ENCODE assay signal across 11 cellular contexts in the genomic region with DNA sequence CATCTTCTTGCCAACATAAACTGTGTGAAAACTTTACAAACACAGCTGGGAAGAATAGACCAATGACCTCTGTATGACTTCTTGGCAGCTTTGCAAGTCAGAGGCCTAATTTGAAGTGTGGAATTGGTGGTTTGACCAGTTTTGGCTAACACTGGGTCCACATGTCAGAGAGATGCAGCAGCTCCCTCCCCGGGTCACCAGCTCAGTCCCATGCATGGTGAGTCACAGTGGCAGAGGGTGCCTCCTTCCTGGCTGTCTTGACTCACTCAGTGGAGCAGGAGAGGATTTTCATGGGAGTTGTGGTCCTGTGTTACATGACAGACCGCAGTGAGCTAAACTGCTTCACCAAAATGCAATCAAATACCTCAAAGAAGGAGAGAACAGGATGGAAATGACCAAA. TPM values are rescaled to one million over a fixed set of nuclear protein-coding genes. Genes with fewer than 3 reads are reported as not detected.
DNase-seq lines count a peak whose midpoint lies in the region; ATAC-seq, FAIRE-seq and TF ChIP-seq lines count a peak whose summit lies in the region.
"Had no signal": no experiment of that assay in that cellular context is flagged by ENCODE, and none has a peak within 500 bp of the region (broad histone marks: within the 10 kb centered on the region; RNA-seq: fewer than 3 reads in every experiment).

No MANE protein-coding gene starts in this region.

- no peaks in the 10 kb centered on the region for H3K9me3 ChIP-seq in endothelial cell of umbilical vein (replicated peaks; ENCODE audit: control insufficient read depth, insufficient read depth, low read length)
- H3K9me3 ChIP-seq: tibial nerve had no signal

- no peak for DNase-seq in activated CD8-positive, alpha-beta T cell treated with anti-CD3 and anti-CD28 coated beads, Interleukin-2, amount 10 ng/mL, durations not matched to agents 7 days and 5 days
- DNase-seq in activated CD8-positive, alpha-beta T cell treated with anti-CD3 and anti-CD28 coated beads for 36 hours: no peak
- DNase-seq in endothelial cell of umbilical vein (ENCODE audit: low read depth, low spot score): peak; percentile 44
- DNase-seq in ureter (ENCODE audit: low spot score): peak; percentile 65
- no peak for DNase-seq in NCI-H2227 (lab: John Stamatoyannopoulos, UW; ENCODE audit: unreplicated experiment)
- no peak for DNase-seq in NCI-H2196 treated with DMSO at 0.1 percent for 48 hours (lab: John Stamatoyannopoulos, UW; ENCODE audit: unreplicated experiment)
- DNase-seq in DMS114 treated with DMSO at 0.1 percent for 48 hours (lab: John Stamatoyannopoulos, UW; ENCODE audit: unreplicated experiment): no peak

- CTCF ChIA-PET in activated CD8-positive, alpha-beta T cell treated with anti-CD3 and anti-CD28 coated beads, Interleukin-2, amount 10 ng/mL, durations not matched to agents 7 days and 5 days (lab: Charles Lee): interaction anchor here (0.9 to 1.3 kb wide), 4 partner anchors 46 to 250 kb away, joined by 3 to 8 read pairs (median 4); a partner anchor contains a TSS
- CTCF ChIA-PET in activated CD8-positive, alpha-beta T cell treated with anti-CD3 and anti-CD28 coated beads for 36 hours (lab: Charles Lee): interaction anchor here (1.0 to 1.2 kb wide), 5 partner anchors 46 to 189 kb away, joined by 3 to 4 read pairs (median 3); no protein-coding TSS in a partner anchor
- CTCF ChIA-PET in endothelial cell of umbilical vein (lab: Charles Lee): interaction anchor here (2.0 to 2.2 kb wide), 2 partner anchors 46 to 62 kb away, joined by 4 to 9 read pairs; no protein-coding TSS in a partner anchor

- H3K27me3 ChIP-seq in endothelial cell of umbilical vein (ENCODE audit: control insufficient read depth in 2 of 2, insufficient read depth in 2 of 2, low read length in 2 of 2): peaks cover 6 to 33% of the 10 kb centered on the region in 2 experiments
- H3K27me3 ChIP-seq: tibial nerve had no signal

- H3K4me3 ChIP-seq in endothelial cell of umbilical vein (replicated peaks in 1 of 3; ENCODE audit: insufficient read depth in 1 of 3, low read depth in 1 of 3, low read length in 3 of 3): no peak overlapping the region
- H3K4me3 ChIP-seq: tibial nerve had no signal

- H3K27ac ChIP-seq in endothelial cell of umbilical vein (ENCODE audit: insufficient read depth, low read depth, low read length): no peak overlapping the region

- H3K36me3 ChIP-seq in endothelial cell of umbilical vein (ENCODE audit: control insufficient read depth in 2 of 2, extremely low read depth in 1 of 2, insufficient read depth in 2 of 2, low read length in 2 of 2): no peaks in the 10 kb centered on the region
- H3K36me3 ChIP-seq: tibial nerve had no signal

- no peak for TF ChIP-seq RAD21 in Ishikawa (IDR thresholded peaks at IDR 0.05; ENCODE audit: low read depth)

- no peak overlapping the region for H3K4me3 Mint-ChIP-seq in activated CD8-positive, alpha-beta T cell treated with anti-CD3 and anti-CD28 coated beads, Interleukin-2, amount 10 ng/mL, durations not matched to agents 7 days and 5 days
- H3K4me3 Mint-ChIP-seq in activated CD8-positive, alpha-beta T cell treated with anti-CD3 and anti-CD28 coated beads for 36 hours: no peak overlapping the region

- dilution Hi-C loops in endothelial cell of umbilical vein (cut with MboI; ENCODE audit: extremely low pct_ligation_motif_present, low sequenced_read_pairs): no loop called here

- H3K4me2 ChIP-seq in endothelial cell of umbilical vein (ENCODE audit: insufficient read depth, low read length): no peak overlapping the region

- peaks cover 12% of the 10 kb centered on the region for H3K27me3 Mint-ChIP-seq in activated CD8-positive, alpha-beta T cell treated with anti-CD3 and anti-CD28 coated beads, Interleukin-2, amount 10 ng/mL, durations not matched to agents 7 days and 5 days (ENCODE audit: low read depth)
- peaks cover 1% of the 10 kb centered on the region for H3K27me3 Mint-ChIP-seq in activated CD8-positive, alpha-beta T cell treated with anti-CD3 and anti-CD28 coated beads for 36 hours

- H3K36me3 Mint-ChIP-seq in activated CD8-positive, alpha-beta T cell treated with anti-CD3 and anti-CD28 coated beads, Interleukin-2, amount 10 ng/mL, durations not matched to agents 7 days and 5 days (ENCODE audit: low read depth): no peaks in the 10 kb centered on the region
- no peaks in the 10 kb centered on the region for H3K36me3 Mint-ChIP-seq in activated CD8-positive, alpha-beta T cell treated with anti-CD3 and anti-CD28 coated beads for 36 hours (ENCODE audit: low read depth)

- no peak overlapping the region for H2AFZ ChIP-seq in endothelial cell of umbilical vein (ENCODE audit: low read depth, low read length)

- no TSS peak for BruUV-seq in endothelial cell of umbilical vein (replicated peaks; lab: Mats Ljungman, UMichigan)

- no peak for FAIRE-seq in endothelial cell of umbilical vein (lab: Jason Lieb, UNC)
- FAIRE-seq: TTC549 had no signal

- no peak for TF ChIP-seq EP300 in Ishikawa (IDR thresholded peaks at IDR 0.05; ENCODE audit: borderline replicate concordance)

- POLR2A ChIA-PET in activated CD8-positive, alpha-beta T cell treated with anti-CD3 and anti-CD28 coated beads, Interleukin-2, amount 10 ng/mL, durations not matched to agents 7 days and 5 days (lab: Charles Lee): no interaction called here
- POLR2A ChIA-PET in activated CD8-positive, alpha-beta T cell treated with anti-CD3 and anti-CD28 coated beads for 36 hours (lab: Charles Lee): no interaction called here
- POLR2A ChIA-PET in endothelial cell of umbilical vein (lab: Charles Lee): interaction anchor here (0.5 kb wide), 1 partner anchor 10 kb away, joined by 3 read pairs; no protein-coding TSS in a partner anchor

- peaks cover 6% of the 10 kb centered on the region for H3K4me1 Mint-ChIP-seq in activated CD8-positive, alpha-beta T cell treated with anti-CD3 and anti-CD28 coated beads, Interleukin-2, amount 10 ng/mL, durations not matched to agents 7 days and 5 days (ENCODE audit: low read depth)
- peaks cover 32% of the 10 kb centered on the region for H3K4me1 Mint-ChIP-seq in activated CD8-positive, alpha-beta T cell treated with anti-CD3 and anti-CD28 coated beads for 36 hours (ENCODE audit: low read depth)

- no peaks in the 10 kb centered on the region for H3K79me2 ChIP-seq in endothelial cell of umbilical vein (ENCODE audit: control insufficient read depth, insufficient read depth, low read length)

- TF ChIP-seq POLR2A in endothelial cell of umbilical vein (IDR thresholded peaks at IDR 0.05; ENCODE audit: low read depth, low read length): no peak

- intact Hi-C loops in activated CD8-positive, alpha-beta T cell treated with anti-CD3 and anti-CD28 coated beads for 36 hours (cut with micrococcal nuclease): no loop called here
- intact Hi-C loops in endothelial cell of umbilical vein (cut with micrococcal nuclease): no loop called here

- TF ChIP-seq CTCF in activated CD8-positive, alpha-beta T cell treated with anti-CD3 and anti-CD28 coated beads for 36 hours (IDR thresholded peaks at IDR 0.05): no peak
- no peak for TF ChIP-seq CTCF in endothelial cell of umbilical vein (IDR thresholded peaks at IDR 0.05; ENCODE audit: extremely low read depth in 1 of 2, insufficient read depth in 1 of 2, low read depth in 1 of 2, low read length in 2 of 2)

- H3K9me3 Mint-ChIP-seq in activated CD8-positive, alpha-beta T cell treated with anti-CD3 and anti-CD28 coated beads, Interleukin-2, amount 10 ng/mL, durations not matched to agents 7 days and 5 days (ENCODE audit: insufficient read depth): no peaks in the 10 kb centered on the region
- no peaks in the 10 kb centered on the region for H3K9me3 Mint-ChIP-seq in activated CD8-positive, alpha-beta T cell treated with anti-CD3 and anti-CD28 coated beads for 36 hours

- no peak overlapping the region for H3K9ac ChIP-seq in endothelial cell of umbilical vein (replicated peaks; ENCODE audit: extremely low read depth, insufficient read depth, low read length)

- H3K27ac Mint-ChIP-seq in activated CD8-positive, alpha-beta T cell treated with anti-CD3 and anti-CD28 coated beads, Interleukin-2, amount 10 ng/mL, durations not matched to agents 7 days and 5 days: no peak overlapping the region
- no peak overlapping the region for H3K27ac Mint-ChIP-seq in activated CD8-positive, alpha-beta T cell treated with anti-CD3 and anti-CD28 coated beads for 36 hours

- peak; percentile 30 for ATAC-seq in activated CD8-positive, alpha-beta T cell treated with anti-CD3 and anti-CD28 coated beads, Interleukin-2, amount 10 ng/mL, durations not matched to agents 7 days and 5 days
- ATAC-seq in activated CD8-positive, alpha-beta T cell treated with anti-CD3 and anti-CD28 coated beads for 36 hours: no peak
- ATAC-seq: left colon had no signal

- H3K4me1 ChIP-seq in endothelial cell of umbilical vein (ENCODE audit: control insufficient read depth, extremely low read depth, insufficient read depth, low read length): no peaks in the 10 kb centered on the region

- no peaks in the 10 kb centered on the region for H3K9me1 ChIP-seq in endothelial cell of umbilical vein (replicated peaks; ENCODE audit: control insufficient read depth, extremely low read depth, insufficient read depth, low read length)

- no peaks in the 10 kb centered on the region for H4K20me1 ChIP-seq in endothelial cell of umbilical vein (replicated peaks; ENCODE audit: control insufficient read depth, extremely low read depth, insufficient read depth, low read length)

TF ChIP-seq in Ishikawa, 13 proteins besides CTCF, POLR2A, EP300 and RAD21 (continues in another document):
- 0 out of 2 replicates have a peak, but pooled peaks have one; percentile 18 for TF ChIP-seq NFIC (IDR thresholded peaks at IDR 0.05)

TF ChIP-seq in endothelial cell of umbilical vein, 7 proteins besides CTCF, POLR2A, EP300 and RAD21 (continues in another document):
- no peak for TF ChIP-seq GATA2 (IDR thresholded peaks at IDR 0.05; ENCODE audit: insufficient read depth, insufficient read length, low read depth, low read length)
- no peak for TF ChIP-seq JUN (IDR thresholded peaks at IDR 0.05; ENCODE audit: borderline replicate concordance, insufficient read depth, insufficient read length, low read depth)

RNA-seq across cellular contexts. Expression of a gene that starts 8.2 kb away (rescaled TPM):
- total RNA-seq in activated CD8-positive, alpha-beta T cell treated with anti-CD3 and anti-CD28 coated beads, Interleukin-2, amount 10 ng/mL, durations not matched to agents 7 days and 5 days: 10 to 100 TPM; 24.1 to 25.8 TPM
- total RNA-seq in activated CD8-positive, alpha-beta T cell treated with anti-CD3 and anti-CD28 coated beads for 36 hours: 10 to 100 TPM; 28.0 to 28.8 TPM
- total RNA-seq in endothelial cell of umbilical vein: 68.9 and 73.6 TPM in 2 replicates
- polyA plus RNA-seq in endothelial cell of umbilical vein: 43.9 and 52.8 TPM in 2 replicates
- 55.4 and 66.6 TPM in 2 replicates for polyA plus RNA-seq in endothelial cell of umbilical vein (2011; cell fraction: cytosol; rRNA removed)
- 28.0 and 42.2 TPM in 2 replicates for polyA plus RNA-seq in endothelial cell of umbilical vein (2011; cell fraction: nucleus; rRNA removed)
- 57.3 and 72.8 TPM in 2 replicates for polyA plus RNA-seq in endothelial cell of umbilical vein (2012)
- polyA minus RNA-seq in endothelial cell of umbilical vein: 42.7 and 45.4 TPM in 2 replicates
- 3.3 TPM for polyA minus RNA-seq in endothelial cell of umbilical vein (2011; cell fraction: cytosol; rRNA and poly(A)+ RNA removed)
- polyA minus RNA-seq in endothelial cell of umbilical vein (2011; cell fraction: nucleus; rRNA and poly(A)+ RNA removed): 30.4 and 43.6 TPM in 2 replicates
- total RNA-seq in ureter: 31.1 TPM

Comparison
In these comparisons a context has a peak if more than half of its experiments do, and no peak if none do; other contexts are left out.
1. DNase-seq: peak in endothelial cell of umbilical vein (single experiment) and ureter (single experiment); none in activated CD8-positive, alpha-beta T cell treated with anti-CD3 and anti-CD28 coated beads, Interleukin-2, amount 10 ng/mL, durations not matched to agents 7 days and 5 days (single experiment), activated CD8-positive, alpha-beta T cell treated with anti-CD3 and anti-CD28 coated beads for 36 hours (single experiment), NCI-H2227 (single experiment), NCI-H2196 treated with DMSO at 0.1 percent for 48 hours (single experiment) and DMS114 treated with DMSO at 0.1 percent for 48 hours (single experiment).